Comparison of ENCODE assay signal across 8 cellular contexts in the genomic region with DNA sequence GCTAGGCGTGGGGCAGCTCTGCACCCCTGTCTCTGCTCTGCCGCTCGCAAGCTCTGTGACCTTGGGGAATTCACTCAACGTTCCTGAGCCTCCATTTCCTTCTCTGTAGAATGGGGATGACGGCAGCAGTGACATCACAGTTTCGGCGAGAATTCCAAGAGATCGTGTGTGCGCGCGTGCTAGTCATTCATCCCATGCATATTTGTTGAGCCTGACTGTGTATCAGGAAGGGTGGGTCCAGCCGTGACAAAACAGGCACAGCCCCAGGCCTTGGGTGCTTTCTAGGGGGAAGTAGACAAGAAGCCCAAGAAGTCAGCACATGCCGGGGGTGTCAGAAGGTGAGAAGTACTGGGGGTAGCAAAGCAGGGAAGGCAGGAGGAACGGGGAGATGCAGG.
DNase-seq lines count a peak whose midpoint lies in the region; ATAC-seq lines count a peak whose summit lies in the region.

No MANE protein-coding gene starts in this region.

- peak overlapping the region; percentile 57 for H3K27ac ChIP-seq in cingulate gyrus (ENCODE audit: low read depth, low read length)

- ATAC-seq in HG03342 (IDR thresholded peaks at IDR 0.05; ENCODE audit: unreplicated experiment): peak; percentile 11
- peak in 1 of 2 donors; percentile 5 for ATAC-seq in naive thymus-derived CD8-positive, alpha-beta T cell

- DNase-seq in SIG-M5 treated with dmso at 0.1 percent for 504 hours (lab: John Stamatoyannopoulos, UW; ENCODE audit: unreplicated experiment): peak; percentile 72
- no peak for DNase-seq in SIG-M5 (lab: John Stamatoyannopoulos, UW)
- no peak for DNase-seq in naive thymus-derived CD8-positive, alpha-beta T cell
- no peak for DNase-seq in Ammon's horn (ENCODE audit: low spot score)
- DNase-seq in stimulated activated naive CD4-positive, alpha-beta T cell (lab: John Stamatoyannopoulos, UW): no peak
- DNase-seq in NCI-H187 treated with DMSO at 0.1 percent for 48 hours (lab: John Stamatoyannopoulos, UW): no peak

- H3K27ac Mint-ChIP-seq in naive thymus-derived CD8-positive, alpha-beta T cell: peak overlapping the region in 9 of 10 donors; percentile 77 to 95 (median 79)

- H3K27me3 Mint-ChIP-seq in naive thymus-derived CD8-positive, alpha-beta T cell: no peaks in the 10 kb centered on the region

- POLR2A ChIA-PET in naive thymus-derived CD8-positive, alpha-beta T cell (lab: Charles Lee): no interaction called here

- H3K4me1 Mint-ChIP-seq in naive thymus-derived CD8-positive, alpha-beta T cell: peaks cover 13 to 28% (median 16%) of the 10 kb centered on the region in 4 donors

- no peaks in the 10 kb centered on the region for H3K36me3 Mint-ChIP-seq in naive thymus-derived CD8-positive, alpha-beta T cell

- no peaks in the 10 kb centered on the region for H3K9me3 Mint-ChIP-seq in naive thymus-derived CD8-positive, alpha-beta T cell

- peak overlapping the region; percentile 60 to 88 (median 78) for H3K4me3 Mint-ChIP-seq in naive thymus-derived CD8-positive, alpha-beta T cell
